26 cellular contexts compared by ENCODE assay signal in genomic region chr18:3097082-3097481, GRCh38.
DNase-seq lines count a peak whose midpoint lies in the region; ATAC-seq and TF ChIP-seq lines count a peak whose summit lies in the region.
"Had no signal": no experiment of that assay in that cellular context is flagged by ENCODE, and none has a peak within 500 bp of the region (broad histone marks: within the 10 kb centered on the region; RNA-seq: fewer than 3 reads in every experiment).

No MANE protein-coding gene starts in this region.

- ATAC-seq in activated T-cell treated with anti-CD3 and anti-CD28 coated beads, Interleukin-2, amount 50 U/mL, for 72 hours (replicated peaks in 1 of 2) = peak; percentile 81 to 94
- peak; percentile 96 for ATAC-seq in T-helper 17 cell
- no peak for ATAC-seq in sciatic nerve
- ATAC-seq: gastrocnemius medialis had no signal

- CTCF ChIA-PET in CD8-positive, alpha-beta memory T cell (lab: Charles Lee) = interaction anchor here (0.9 to 2.0 kb wide), 7 partner anchors 10 to 148 kb away, joined by 3 to 10 read pairs (median 5); no protein-coding TSS in a partner anchor

- H3K4me1 Mint-ChIP-seq in activated T-cell treated with anti-CD3 and anti-CD28 coated beads, Interleukin-2, amount 50 U/mL, for 72 hours (ENCODE audit: low read depth) = peaks cover 26% of the 10 kb centered on the region
- H3K4me1 Mint-ChIP-seq in CD8-positive, alpha-beta memory T cell = peaks cover 18 to 21% (median 19%) of the 10 kb centered on the region in 3 donors
- H3K4me1 Mint-ChIP-seq in T-helper 17 cell = peaks cover 11% of the 10 kb centered on the region

- H3K4me1 ChIP-seq in CD8-positive, alpha-beta memory T cell (ENCODE audit: insufficient read depth, low read length) = peaks cover 21% of the 10 kb centered on the region
- H3K4me1 ChIP-seq: esophagus squamous epithelium, vagina had no signal

- H3K27me3 ChIP-seq in CD8-positive, alpha-beta memory T cell (ENCODE audit: insufficient read depth, low read length, poor library complexity, severe bottlenecking) = no peaks in the 10 kb centered on the region
- H3K27me3 ChIP-seq: esophagus squamous epithelium, gastrocnemius medialis, vagina had no signal

- no peaks in the 10 kb centered on the region for H3K36me3 ChIP-seq in CD8-positive, alpha-beta memory T cell (ENCODE audit: insufficient read depth, low read length)
- H3K36me3 ChIP-seq: esophagus squamous epithelium, vagina had no signal

- H3K9me3 Mint-ChIP-seq in activated T-cell treated with anti-CD3 and anti-CD28 coated beads, Interleukin-2, amount 50 U/mL, for 72 hours = no peaks in the 10 kb centered on the region
- no peaks in the 10 kb centered on the region for H3K9me3 Mint-ChIP-seq in CD8-positive, alpha-beta memory T cell
- H3K9me3 Mint-ChIP-seq: endodermal cell, naive B cell had no signal

- no peak for TF ChIP-seq CTCF in GM20000 (IDR thresholded peaks at IDR 0.05; ENCODE audit: extremely low read depth, missing control alignments)

- POLR2A ChIA-PET in CD8-positive, alpha-beta memory T cell (lab: Charles Lee) = no interaction called here

- no peak overlapping the region for H3K4me3 Mint-ChIP-seq in activated T-cell treated with anti-CD3 and anti-CD28 coated beads, Interleukin-2, amount 50 U/mL, for 72 hours
- peak overlapping the region in 2 of 7 donors; percentile 13 to 49 for H3K4me3 Mint-ChIP-seq in CD8-positive, alpha-beta memory T cell
- peak overlapping the region; percentile 19 for H3K4me3 Mint-ChIP-seq in T-helper 17 cell
- H3K4me3 Mint-ChIP-seq: endodermal cell, naive B cell had no signal

- no peaks in the 10 kb centered on the region for H3K36me3 Mint-ChIP-seq in activated T-cell treated with anti-CD3 and anti-CD28 coated beads, Interleukin-2, amount 50 U/mL, for 72 hours (ENCODE audit: insufficient read depth in 2 of 2)
- peaks cover 0 to 3% (median 0%) of the 10 kb centered on the region in 3 donors for H3K36me3 Mint-ChIP-seq in CD8-positive, alpha-beta memory T cell
- no peaks in the 10 kb centered on the region for H3K36me3 Mint-ChIP-seq in T-helper 17 cell (ENCODE audit: low read depth)
- H3K36me3 Mint-ChIP-seq: naive B cell had no signal

- intact Hi-C loops in sciatic nerve (cut with DNase I) = no loop called here

- H3K4me3 ChIP-seq in CD8-positive, alpha-beta memory T cell (ENCODE audit: low read length) = no peak overlapping the region
- H3K4me3 ChIP-seq: esophagus squamous epithelium, gastrocnemius medialis, left ventricle myocardium inferior, smooth muscle cell, thoracic aorta, vagina had no signal

- no peak overlapping the region for H3K27ac ChIP-seq in CD8-positive, alpha-beta memory T cell (ENCODE audit: low read depth, low read length)
- H3K27ac ChIP-seq: esophagus squamous epithelium, left ventricle myocardium inferior, thoracic aorta, vagina had no signal

- no peak overlapping the region for H3K27ac Mint-ChIP-seq in activated T-cell treated with anti-CD3 and anti-CD28 coated beads, Interleukin-2, amount 50 U/mL, for 72 hours
- peak overlapping the region in 5 of 8 donors; percentile 1 to 87 (median 60) for H3K27ac Mint-ChIP-seq in CD8-positive, alpha-beta memory T cell
- H3K27ac Mint-ChIP-seq in T-helper 17 cell = peak overlapping the region; percentile 68
- H3K27ac Mint-ChIP-seq: endodermal cell, naive B cell had no signal

- peak in 1 of 2 donors; percentile 10 for DNase-seq in activated T-cell treated with anti-CD3 and anti-CD28 coated beads, Interleukin-2, amount 50 U/mL, for 72 hours
- no peak for DNase-seq in activated T-cell treated with anti-CD3 and anti-CD28 coated beads, Interleukin-2, amount 50 U/mL, for 1 hour
- DNase-seq in CD8-positive, alpha-beta memory T cell = peak in 2 of 5 donors; percentile 64 to 78
- no peak for DNase-seq in T-helper 17 cell
- peak; percentile 50 for DNase-seq in foreskin melanocyte
- DNase-seq in sciatic nerve (ENCODE audit: low spot score) = no peak
- no peak for DNase-seq in GM20000 (ENCODE audit: low spot score)
- DNase-seq in GM03348 (ENCODE audit: low spot score) = no peak
- DNase-seq: activated effector memory CD4-positive, alpha-beta T cell treated with anti-CD3 and anti-CD28 coated beads, Interleukin-2, amount 50 U/mL, for 16 hours; amygdala; C1 segment of cervical spinal cord; cortex of kidney; endodermal cell; esophagus squamous epithelium; gastrocnemius medialis; HCEC 1CT; hypothalamus; left ventricle myocardium inferior; naive B cell; NCI-H1105 treated with DMSO at 0.1 percent for 48 hours; NCI-H2081; retina; T1000 had no signal

- no peaks in the 10 kb centered on the region for H3K27me3 Mint-ChIP-seq in activated T-cell treated with anti-CD3 and anti-CD28 coated beads, Interleukin-2, amount 50 U/mL, for 72 hours (ENCODE audit: low read depth)
- H3K27me3 Mint-ChIP-seq in CD8-positive, alpha-beta memory T cell = no peaks in the 10 kb centered on the region
- no peaks in the 10 kb centered on the region for H3K27me3 Mint-ChIP-seq in T-helper 17 cell
- H3K27me3 Mint-ChIP-seq: naive B cell had no signal

- H3K9me3 ChIP-seq in CD8-positive, alpha-beta memory T cell (ENCODE audit: low read length) = no peaks in the 10 kb centered on the region
- H3K9me3 ChIP-seq in T-helper 17 cell (ENCODE audit: control insufficient read depth, low read length, poor library complexity, severe bottlenecking) = no peaks in the 10 kb centered on the region
- H3K9me3 ChIP-seq: esophagus squamous epithelium, gastrocnemius medialis, left ventricle myocardium inferior, thoracic aorta, vagina had no signal
